ENCODE assay signal across 26 cellular contexts in the genomic region with DNA sequence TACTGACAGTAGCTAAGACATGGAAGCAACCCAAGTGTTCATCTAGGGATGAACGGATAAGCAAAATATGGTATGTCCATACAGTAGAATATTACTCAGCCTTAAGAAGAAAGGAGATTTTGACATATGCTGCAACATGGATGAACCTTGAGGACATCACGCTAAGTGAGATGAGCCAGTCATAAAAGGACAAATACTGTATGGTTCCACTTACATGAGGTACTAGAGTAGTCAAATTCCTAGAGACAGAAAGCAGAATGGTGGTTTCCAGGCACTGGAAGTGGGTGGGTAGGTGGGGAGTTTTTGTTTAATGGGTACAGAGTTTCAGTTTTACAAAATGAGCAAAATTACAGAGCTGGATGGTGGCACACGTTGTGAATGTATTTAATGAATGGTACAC. TPM values are rescaled to one million over a fixed set of nuclear protein-coding genes. Genes with fewer than 3 reads are reported as not detected.
"Had no signal": no experiment of that assay in that cellular context is flagged by ENCODE, and none has a peak within 500 bp of the region (broad histone marks: within the 10 kb centered on the region; RNA-seq: fewer than 3 reads in every experiment).

No MANE protein-coding gene starts in this region.

- H3K4me3 Mint-ChIP-seq: mesothelial cell of epicardium; natural killer cell treated with Interleukin-12 subunit alpha and Interleukin-12 subunit beta and Interleukin-15 and Interleukin-18, amount 100 ng/mL, for 72 hours; neural crest cell; stimulated activated memory B cell treated with anti-CD40 and anti-IgM and Interleukin-4, amounts not matched to agents 10 μg/mL and 1 μg/mL and 100 μg/mL, for 72 hours; stimulated activated naive CD8-positive, alpha-beta T cell treated with anti-CD3 and anti-CD28 coated beads, Interleukin-15, Interleukin-2, amounts not matched to agents 100 ng/mL and 50 ng/mL, for 24 hours had no signal

- H3K36me3 Mint-ChIP-seq: mesothelial cell of epicardium; naive B cell; natural killer cell treated with Interleukin-12 subunit alpha and Interleukin-12 subunit beta and Interleukin-15 and Interleukin-18, amount 100 ng/mL, for 72 hours; stimulated activated memory B cell treated with anti-CD40 and anti-IgM and Interleukin-4, amounts not matched to agents 10 μg/mL and 1 μg/mL and 100 μg/mL, for 72 hours had no signal

- H3K27me3 ChIP-seq: colonic mucosa, ovary, uterus had no signal

- H3K9me3 ChIP-seq: colonic mucosa, esophagus squamous epithelium, heart right ventricle, left lung, mucosa of descending colon, ovary, psoas muscle, sigmoid colon, suprapubic skin, transverse colon, upper lobe of right lung, uterus had no signal

- DNase-seq: colonic mucosa; effector memory CD4-positive, alpha-beta T cell; esophagus squamous epithelium; foreskin melanocyte; glutamatergic neuron; heart right ventricle; hippocampal formation; left cardiac atrium; left lung; mucosa of descending colon; naive B cell; ovary; psoas muscle; right cardiac atrium; sigmoid colon; stimulated activated CD4-positive, alpha-beta T cell treated with anti-CD3 and anti-CD28 coated beads, Interleukin-2, amount 100 ng/mL, for 24 hours; stimulated activated CD4-positive, alpha-beta T cell treated with anti-CD3 and anti-CD28 coated beads, Interleukin-4, amount 100 ng/mL, for 24 hours; transverse colon; upper lobe of right lung; uterus had no signal

- H3K4me3 ChIP-seq: colonic mucosa, esophagus squamous epithelium, heart right ventricle, left lung, mucosa of descending colon, ovary, psoas muscle, sigmoid colon, suprapubic skin, transverse colon, upper lobe of right lung, uterus had no signal

- H3K27ac ChIP-seq: colonic mucosa, esophagus squamous epithelium, heart right ventricle, left lung, ovary, psoas muscle, sigmoid colon, suprapubic skin, transverse colon, upper lobe of right lung, uterus had no signal

- H3K27ac Mint-ChIP-seq: mesothelial cell of epicardium; natural killer cell treated with Interleukin-12 subunit alpha and Interleukin-12 subunit beta and Interleukin-15 and Interleukin-18, amount 100 ng/mL, for 72 hours; stimulated activated memory B cell treated with anti-CD40 and anti-IgM and Interleukin-4, amounts not matched to agents 10 μg/mL and 1 μg/mL and 100 μg/mL, for 72 hours; stimulated activated naive CD8-positive, alpha-beta T cell treated with anti-CD3 and anti-CD28 coated beads, Interleukin-15, Interleukin-2, amounts not matched to agents 100 ng/mL and 50 ng/mL, for 24 hours had no signal

- ATAC-seq: left lung, upper lobe of right lung had no signal

- H3K9me3 Mint-ChIP-seq: mesothelial cell of epicardium; natural killer cell treated with Interleukin-12 subunit alpha and Interleukin-12 subunit beta and Interleukin-15 and Interleukin-18, amount 100 ng/mL, for 72 hours; stimulated activated memory B cell treated with anti-CD40 and anti-IgM and Interleukin-4, amounts not matched to agents 10 μg/mL and 1 μg/mL and 100 μg/mL, for 72 hours; stimulated activated naive CD8-positive, alpha-beta T cell treated with anti-CD3 and anti-CD28 coated beads, Interleukin-15, Interleukin-2, amounts not matched to agents 100 ng/mL and 50 ng/mL, for 24 hours had no signal

- H3K36me3 ChIP-seq: colonic mucosa, esophagus squamous epithelium, left lung, ovary, sigmoid colon, suprapubic skin, transverse colon, upper lobe of right lung, uterus had no signal

- H3K4me1 Mint-ChIP-seq: mesothelial cell of epicardium; stimulated activated memory B cell treated with anti-CD40 and anti-IgM and Interleukin-4, amounts not matched to agents 10 μg/mL and 1 μg/mL and 100 μg/mL, for 72 hours had no signal

- H3K4me1 ChIP-seq: colonic mucosa, esophagus squamous epithelium, left lung, psoas muscle, suprapubic skin, transverse colon, upper lobe of right lung, uterus had no signal

RNA-seq across cellular contexts. Expression of a gene that starts 18.1 kb away (rescaled TPM):
- total RNA-seq: natural killer cell treated with Interleukin-12 subunit alpha and Interleukin-12 subunit beta and Interleukin-15 and Interleukin-18, amount 100 ng/mL, for 72 hours had no signal
